In the genomic region with DNA sequence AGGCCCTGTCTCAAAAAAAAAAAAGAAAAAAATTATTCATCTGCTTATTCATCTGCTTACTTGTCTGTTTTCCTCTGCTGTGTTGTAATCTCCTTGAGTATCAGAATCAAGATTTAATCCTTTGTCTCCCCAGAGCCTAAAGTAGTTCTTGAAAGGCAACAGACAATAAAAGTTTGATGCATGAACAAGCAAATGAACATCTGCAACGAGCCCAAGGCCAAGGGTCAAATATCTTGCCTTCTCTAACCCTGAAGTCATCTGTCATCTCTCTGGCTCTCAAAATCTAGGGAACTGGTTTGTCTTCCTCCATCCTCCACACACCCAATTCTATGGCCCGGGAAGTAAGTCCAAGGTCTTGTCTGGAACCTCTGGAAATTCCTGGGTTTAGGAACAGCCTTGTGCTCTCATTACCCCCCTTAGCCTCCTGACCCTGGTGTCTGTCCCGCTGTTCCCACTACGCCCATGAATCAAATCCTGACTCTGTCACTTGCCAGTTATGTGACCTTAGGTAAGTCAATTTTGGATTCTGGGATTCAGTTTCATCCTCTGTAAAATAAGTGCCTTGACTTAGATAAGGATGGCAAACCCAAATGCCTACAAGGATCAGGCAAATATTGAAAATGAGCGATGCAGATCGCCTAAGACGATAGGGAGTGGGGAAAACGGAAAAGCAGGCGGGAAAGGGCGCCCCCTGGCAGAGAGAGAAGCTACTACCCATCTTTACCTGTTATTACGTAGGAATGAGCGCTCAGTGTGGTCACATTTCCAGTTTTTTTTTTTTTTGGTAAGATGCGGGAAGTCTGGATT, we compare ENCODE assay signal across 8 cellular contexts.
A peak's percentile ranks its signal among the peaks of the same experiment; 100 is the strongest.
DNase-seq lines count a peak whose midpoint lies in the region; ATAC-seq and TF ChIP-seq lines count a peak whose summit lies in the region.

No MANE protein-coding gene starts in this region.

- no peak overlapping the region for H3K27ac ChIP-seq in body of pancreas

- TF ChIP-seq CTCF in body of pancreas (IDR thresholded peaks at IDR 0.05), result peak; percentile 43 to 81 (median 52)

- ATAC-seq in body of pancreas (no peak), HG02870 (IDR thresholded peaks at IDR 0.05; ENCODE audit: unreplicated experiment) (no peak), HG03196 (IDR thresholded peaks at IDR 0.05; ENCODE audit: unreplicated experiment) (no peak), GM21360 (IDR thresholded peaks at IDR 0.05; ENCODE audit: unreplicated experiment) (no peak)

- no peak for TF ChIP-seq POLR2A in body of pancreas (IDR thresholded peaks at IDR 0.05)

- no peak overlapping the region for H3K4me3 ChIP-seq in body of pancreas

- intact Hi-C loops in body of pancreas (cut with DNase I), result no loop called here

- WGBS in body of pancreas, 2 donors, result 38 to 40% methylated on average over 13 of the region's 13 CpGs

- no peaks in the 10 kb centered on the region for H3K36me3 ChIP-seq in body of pancreas (replicated peaks in 1 of 2; ENCODE audit: insufficient read depth in 1 of 2, low read depth in 2 of 2)

- no peaks in the 10 kb centered on the region for H3K27me3 ChIP-seq in body of pancreas

- no peaks in the 10 kb centered on the region for H3K4me1 ChIP-seq in body of pancreas

- DNase-seq in Daoy (ENCODE audit: low read depth) (peak; percentile 37), HT-29 (ENCODE audit: low spot score) (peak; percentile 85), body of pancreas (peak; percentile 20 to 63 (median 47)), midbrain (lab: John Stamatoyannopoulos, UW) (peak; percentile 8), NCI-H446 (lab: John Stamatoyannopoulos, UW) (no peak)

- H3K9me3 ChIP-seq in body of pancreas, result no peaks in the 10 kb centered on the region

Comparison
In these comparisons a context has a peak if more than half of its experiments do, and no peak if none do; other contexts are left out.
1. DNase-seq: peak in Daoy (single experiment), HT-29 (single experiment), body of pancreas (4 of 4) and midbrain (single experiment); none in NCI-H446 (0 of 2).